ENCODE assay signal across 1 cellular context in the genomic region with DNA sequence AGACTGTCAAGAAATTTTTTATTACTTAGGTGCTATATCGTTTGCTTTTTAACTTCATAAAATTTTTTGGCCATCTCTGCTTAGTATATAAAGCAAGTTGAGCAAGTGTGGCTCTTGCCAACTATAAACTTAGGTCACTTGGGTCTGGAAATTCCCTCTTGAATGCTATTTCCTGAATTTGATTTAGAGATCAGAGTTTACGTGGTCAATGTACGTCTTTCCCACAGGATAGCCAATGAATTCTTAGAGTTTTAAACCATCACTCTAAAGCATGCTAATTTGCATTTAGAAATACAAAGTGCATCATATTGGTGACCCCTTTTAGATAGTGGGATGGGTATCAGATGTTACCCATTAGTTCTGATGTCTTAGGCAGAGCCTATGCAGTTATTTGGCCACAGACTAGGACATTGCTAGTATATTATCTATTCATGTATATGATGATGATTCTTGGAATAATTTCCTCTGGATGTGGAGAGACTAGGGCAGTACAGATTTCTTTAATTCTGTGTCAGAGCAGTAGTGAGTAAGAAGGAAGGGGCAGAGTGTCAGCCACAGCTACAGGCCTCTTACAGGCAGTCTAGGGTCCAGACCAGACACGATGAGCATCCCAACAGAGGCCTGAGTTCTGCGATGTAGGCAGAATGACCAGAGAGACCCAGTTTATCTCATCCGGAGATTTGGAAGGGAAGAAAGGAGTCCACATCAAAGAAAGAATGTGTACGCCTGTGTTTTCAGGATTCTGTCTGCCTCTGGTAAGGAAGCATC.
TF ChIP-seq lines count a peak whose summit lies in the region.

No MANE protein-coding gene starts in this region.

TF ChIP-seq in H1, 55 proteins besides CTCF, POLR2A, EP300 and RAD21:
- TF ChIP-seq, protein P1, sequence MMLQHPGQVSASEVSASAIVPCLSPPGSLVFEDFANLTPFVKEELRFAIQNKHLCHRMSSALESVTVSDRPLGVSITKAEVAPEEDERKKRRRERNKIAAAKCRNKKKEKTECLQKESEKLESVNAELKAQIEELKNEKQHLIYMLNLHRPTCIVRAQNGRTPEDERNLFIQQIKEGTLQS (IDR thresholded peaks at IDR 0.05; ENCODE audit: insufficient read depth, low read depth, low read length): no peak
- TF ChIP-seq ZNF274 (IDR thresholded peaks at IDR 0.05; ENCODE audit: borderline replicate concordance, extremely low read depth, low read length): no peak
- TF ChIP-seq TAF1 (IDR thresholded peaks at IDR 0.05; ENCODE audit: low read depth, low read length): no peak
- TF ChIP-seq TEAD4 (IDR thresholded peaks at IDR 0.05; ENCODE audit: low read depth, low read length): no peak
- no peak for TF ChIP-seq TCF12 (IDR thresholded peaks at IDR 0.05; ENCODE audit: low read depth, low read length)
- TF ChIP-seq SRF (IDR thresholded peaks at IDR 0.05; ENCODE audit: low read depth, low read length): no peak
- no peak for TF ChIP-seq BACH1 (IDR thresholded peaks at IDR 0.05; ENCODE audit: low read length)
- TF ChIP-seq SIX5 (IDR thresholded peaks at IDR 0.05; ENCODE audit: low read depth, low read length): no peak
- TF ChIP-seq, protein P2, sequence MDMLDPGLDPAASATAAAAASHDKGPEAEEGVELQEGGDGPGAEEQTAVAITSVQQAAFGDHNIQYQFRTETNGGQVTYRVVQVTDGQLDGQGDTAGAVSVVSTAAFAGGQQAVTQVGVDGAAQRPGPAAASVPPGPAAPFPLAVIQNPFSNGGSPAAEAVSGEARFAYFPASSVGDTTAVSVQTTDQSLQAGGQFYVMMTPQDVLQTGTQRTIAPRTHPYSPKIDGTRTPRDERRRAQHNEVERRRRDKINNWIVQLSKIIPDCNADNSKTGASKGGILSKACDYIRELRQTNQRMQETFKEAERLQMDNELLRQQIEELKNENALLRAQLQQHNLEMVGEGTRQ (IDR thresholded peaks at IDR 0.05; ENCODE audit: low read length): no peak
- no peak for TF ChIP-seq BCL11A (IDR thresholded peaks at IDR 0.05; ENCODE audit: low read depth in 2 of 2, low read length in 2 of 2)
- no peak for TF ChIP-seq NANOG (IDR thresholded peaks at IDR 0.05; ENCODE audit: insufficient read depth, low read depth, low read length, poor library complexity, severe bottlenecking)
- TF ChIP-seq HDAC2 (IDR thresholded peaks at IDR 0.05; ENCODE audit: borderline replicate concordance in 1 of 2, low read depth in 2 of 2, low read length in 2 of 2): no peak
- no peak for TF ChIP-seq SP4 (IDR thresholded peaks at IDR 0.05; ENCODE audit: low read length)
- TF ChIP-seq GABPA (IDR thresholded peaks at IDR 0.05; ENCODE audit: borderline replicate concordance, insufficient read depth, low read length): no peak
- no peak for TF ChIP-seq SUZ12 (IDR thresholded peaks at IDR 0.05; ENCODE audit: low read length)
- TF ChIP-seq, protein P3, sequence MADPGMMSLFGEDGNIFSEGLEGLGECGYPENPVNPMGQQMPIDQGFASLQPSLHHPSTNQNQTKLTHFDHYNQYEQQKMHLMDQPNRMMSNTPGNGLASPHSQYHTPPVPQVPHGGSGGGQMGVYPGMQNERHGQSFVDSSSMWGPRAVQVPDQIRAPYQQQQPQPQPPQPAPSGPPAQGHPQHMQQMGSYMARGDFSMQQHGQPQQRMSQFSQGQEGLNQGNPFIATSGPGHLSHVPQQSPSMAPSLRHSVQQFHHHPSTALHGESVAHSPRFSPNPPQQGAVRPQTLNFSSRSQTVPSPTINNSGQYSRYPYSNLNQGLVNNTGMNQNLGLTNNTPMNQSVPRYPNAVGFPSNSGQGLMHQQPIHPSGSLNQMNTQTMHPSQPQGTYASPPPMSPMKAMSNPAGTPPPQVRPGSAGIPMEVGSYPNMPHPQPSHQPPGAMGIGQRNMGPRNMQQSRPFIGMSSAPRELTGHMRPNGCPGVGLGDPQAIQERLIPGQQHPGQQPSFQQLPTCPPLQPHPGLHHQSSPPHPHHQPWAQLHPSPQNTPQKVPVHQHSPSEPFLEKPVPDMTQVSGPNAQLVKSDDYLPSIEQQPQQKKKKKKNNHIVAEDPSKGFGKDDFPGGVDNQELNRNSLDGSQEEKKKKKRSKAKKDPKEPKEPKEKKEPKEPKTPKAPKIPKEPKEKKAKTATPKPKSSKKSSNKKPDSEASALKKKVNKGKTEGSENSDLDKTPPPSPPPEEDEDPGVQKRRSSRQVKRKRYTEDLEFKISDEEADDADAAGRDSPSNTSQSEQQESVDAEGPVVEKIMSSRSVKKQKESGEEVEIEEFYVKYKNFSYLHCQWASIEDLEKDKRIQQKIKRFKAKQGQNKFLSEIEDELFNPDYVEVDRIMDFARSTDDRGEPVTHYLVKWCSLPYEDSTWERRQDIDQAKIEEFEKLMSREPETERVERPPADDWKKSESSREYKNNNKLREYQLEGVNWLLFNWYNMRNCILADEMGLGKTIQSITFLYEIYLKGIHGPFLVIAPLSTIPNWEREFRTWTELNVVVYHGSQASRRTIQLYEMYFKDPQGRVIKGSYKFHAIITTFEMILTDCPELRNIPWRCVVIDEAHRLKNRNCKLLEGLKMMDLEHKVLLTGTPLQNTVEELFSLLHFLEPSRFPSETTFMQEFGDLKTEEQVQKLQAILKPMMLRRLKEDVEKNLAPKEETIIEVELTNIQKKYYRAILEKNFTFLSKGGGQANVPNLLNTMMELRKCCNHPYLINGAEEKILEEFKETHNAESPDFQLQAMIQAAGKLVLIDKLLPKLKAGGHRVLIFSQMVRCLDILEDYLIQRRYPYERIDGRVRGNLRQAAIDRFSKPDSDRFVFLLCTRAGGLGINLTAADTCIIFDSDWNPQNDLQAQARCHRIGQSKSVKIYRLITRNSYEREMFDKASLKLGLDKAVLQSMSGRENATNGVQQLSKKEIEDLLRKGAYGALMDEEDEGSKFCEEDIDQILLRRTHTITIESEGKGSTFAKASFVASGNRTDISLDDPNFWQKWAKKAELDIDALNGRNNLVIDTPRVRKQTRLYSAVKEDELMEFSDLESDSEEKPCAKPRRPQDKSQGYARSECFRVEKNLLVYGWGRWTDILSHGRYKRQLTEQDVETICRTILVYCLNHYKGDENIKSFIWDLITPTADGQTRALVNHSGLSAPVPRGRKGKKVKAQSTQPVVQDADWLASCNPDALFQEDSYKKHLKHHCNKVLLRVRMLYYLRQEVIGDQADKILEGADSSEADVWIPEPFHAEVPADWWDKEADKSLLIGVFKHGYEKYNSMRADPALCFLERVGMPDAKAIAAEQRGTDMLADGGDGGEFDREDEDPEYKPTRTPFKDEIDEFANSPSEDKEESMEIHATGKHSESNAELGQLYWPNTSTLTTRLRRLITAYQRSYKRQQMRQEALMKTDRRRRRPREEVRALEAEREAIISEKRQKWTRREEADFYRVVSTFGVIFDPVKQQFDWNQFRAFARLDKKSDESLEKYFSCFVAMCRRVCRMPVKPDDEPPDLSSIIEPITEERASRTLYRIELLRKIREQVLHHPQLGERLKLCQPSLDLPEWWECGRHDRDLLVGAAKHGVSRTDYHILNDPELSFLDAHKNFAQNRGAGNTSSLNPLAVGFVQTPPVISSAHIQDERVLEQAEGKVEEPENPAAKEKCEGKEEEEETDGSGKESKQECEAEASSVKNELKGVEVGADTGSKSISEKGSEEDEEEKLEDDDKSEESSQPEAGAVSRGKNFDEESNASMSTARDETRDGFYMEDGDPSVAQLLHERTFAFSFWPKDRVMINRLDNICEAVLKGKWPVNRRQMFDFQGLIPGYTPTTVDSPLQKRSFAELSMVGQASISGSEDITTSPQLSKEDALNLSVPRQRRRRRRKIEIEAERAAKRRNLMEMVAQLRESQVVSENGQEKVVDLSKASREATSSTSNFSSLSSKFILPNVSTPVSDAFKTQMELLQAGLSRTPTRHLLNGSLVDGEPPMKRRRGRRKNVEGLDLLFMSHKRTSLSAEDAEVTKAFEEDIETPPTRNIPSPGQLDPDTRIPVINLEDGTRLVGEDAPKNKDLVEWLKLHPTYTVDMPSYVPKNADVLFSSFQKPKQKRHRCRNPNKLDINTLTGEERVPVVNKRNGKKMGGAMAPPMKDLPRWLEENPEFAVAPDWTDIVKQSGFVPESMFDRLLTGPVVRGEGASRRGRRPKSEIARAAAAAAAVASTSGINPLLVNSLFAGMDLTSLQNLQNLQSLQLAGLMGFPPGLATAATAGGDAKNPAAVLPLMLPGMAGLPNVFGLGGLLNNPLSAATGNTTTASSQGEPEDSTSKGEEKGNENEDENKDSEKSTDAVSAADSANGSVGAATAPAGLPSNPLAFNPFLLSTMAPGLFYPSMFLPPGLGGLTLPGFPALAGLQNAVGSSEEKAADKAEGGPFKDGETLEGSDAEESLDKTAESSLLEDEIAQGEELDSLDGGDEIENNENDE (IDR thresholded peaks at IDR 0.05; ENCODE audit: insufficient replicate concordance, low read length): no peak
- TF ChIP-seq TBP (IDR thresholded peaks at IDR 0.05; ENCODE audit: low read depth, low read length): no peak
- TF ChIP-seq CHD1 (IDR thresholded peaks at IDR 0.05; ENCODE audit: low read depth, low read length): no peak
- no peak for TF ChIP-seq NRF1 (IDR thresholded peaks at IDR 0.05; ENCODE audit: low read depth, low read length)
TF ChIP-seq in H1: peak in this region for 0.
